Comparison of ENCODE assay signal across 16 cellular contexts in genomic region chr4:39020130-39020529, GRCh38. TPM values are rescaled to one million over a fixed set of nuclear protein-coding genes. Genes with fewer than 3 reads are reported as not detected.
"Had no signal": no experiment of that assay in that cellular context is flagged by ENCODE, and none has a peak within 500 bp of the region (broad histone marks: within the 10 kb centered on the region; RNA-seq: fewer than 3 reads in every experiment).

No MANE protein-coding gene starts in this region.

- H3K27me3 ChIP-seq: heart left ventricle, neutrophil, right atrium auricular region, sigmoid colon, vagina had no signal

- DNase-seq: endodermal cell; heart left ventricle; hippocampal formation; mesendoderm; naive thymus-derived CD8-positive, alpha-beta T cell; sigmoid colon; stimulated activated CD4-positive, alpha-beta T cell treated with anti-CD3 and anti-CD28 coated beads, Interleukin-2, amount 100 ng/mL, for 48 hours; stimulated activated naive CD4-positive, alpha-beta T cell treated with Interleukin-2 at 50 U/mL for 16 hours had no signal

- H3K27me3 Mint-ChIP-seq: dendritic cell treated with granulocyte-macrophage colony-stimulating factor and Interleukin-4, amounts not matched to agents 40 ng/mL and 50 ng/mL, for 4 days; naive thymus-derived CD8-positive, alpha-beta T cell; type B pancreatic cell had no signal

- H3K4me1 Mint-ChIP-seq: endodermal cell had no signal

- H3K9me3 ChIP-seq: neutrophil, vagina had no signal

- H3K4me1 ChIP-seq: heart left ventricle, right atrium auricular region, sigmoid colon, vagina had no signal

- H3K27ac ChIP-seq: heart left ventricle, neutrophil, right atrium auricular region, sigmoid colon, skin epidermis, vagina had no signal

- H3K36me3 ChIP-seq: heart left ventricle, neutrophil, right atrium auricular region, sigmoid colon, vagina had no signal

- H3K27ac Mint-ChIP-seq: dendritic cell treated with granulocyte-macrophage colony-stimulating factor and Interleukin-4, amounts not matched to agents 40 ng/mL and 50 ng/mL, for 4 days; endodermal cell; type B pancreatic cell had no signal

- H3K36me3 Mint-ChIP-seq: type B pancreatic cell had no signal

- H3K4me3 ChIP-seq: heart left ventricle, right atrium auricular region, sigmoid colon, skin epidermis, vagina had no signal

- H3K4me3 Mint-ChIP-seq: dendritic cell treated with granulocyte-macrophage colony-stimulating factor and Interleukin-4, amounts not matched to agents 40 ng/mL and 50 ng/mL, for 4 days; endodermal cell; naive thymus-derived CD8-positive, alpha-beta T cell; type B pancreatic cell had no signal

- ATAC-seq: heart left ventricle; naive thymus-derived CD8-positive, alpha-beta T cell had no signal

RNA-seq across cellular contexts. Expression of gene TMEM156, which starts 12.1 kb away (rescaled TPM):
- total RNA-seq: endodermal cell, osteocyte, right atrium auricular region, vagina had no signal
- polyA plus RNA-seq: neural cell had no signal
